29 cellular contexts compared by ENCODE assay signal in genomic region chr2:47838249-47838648, GRCh38.
"Had no signal": no experiment of that assay in that cellular context is flagged by ENCODE, and none has a peak within 500 bp of the region (broad histone marks: within the 10 kb centered on the region; RNA-seq: fewer than 3 reads in every experiment).

No MANE protein-coding gene starts in this region.

- H3K9me3 Mint-ChIP-seq: activated CD4-positive, alpha-beta memory T cell treated with anti-CD3 and anti-CD28 coated beads, Interleukin-2, amount 10 ng/mL, durations not matched to agents 7 days and 5 days; activated CD4-positive, alpha-beta T cell treated with anti-CD3 and anti-CD28 coated beads, Interleukin-2, amount 10 ng/mL, durations not matched to agents 7 days and 5 days; activated naive CD4-positive, alpha-beta T cell treated with anti-CD3 and anti-CD28 coated beads, Interleukin-2, amount 10 ng/mL, durations not matched to agents 7 days and 5 days; activated naive CD4-positive, alpha-beta T cell treated with anti-CD3 and anti-CD28 coated beads, Interleukin-2, amount 50 U/mL, for 72 hours; activated naive CD8-positive, alpha-beta T cell treated with anti-CD3 and anti-CD28 coated beads, Interleukin-2, amount 10 ng/mL, durations not matched to agents 7 days and 5 days; activated T-cell treated with anti-CD3 and anti-CD28 coated beads, Interleukin-2, amount 50 U/mL, for 24 hours; activated T-cell treated with anti-CD3 and anti-CD28 coated beads, Interleukin-2, amount 50 U/mL, for 72 hours; brain had no signal

- H3K27ac Mint-ChIP-seq: activated CD4-positive, alpha-beta memory T cell treated with anti-CD3 and anti-CD28 coated beads, Interleukin-2, amount 10 ng/mL, durations not matched to agents 7 days and 5 days; activated CD4-positive, alpha-beta T cell treated with anti-CD3 and anti-CD28 coated beads, Interleukin-2, amount 10 ng/mL, durations not matched to agents 7 days and 5 days; activated naive CD4-positive, alpha-beta T cell treated with anti-CD3 and anti-CD28 coated beads, Interleukin-2, amount 10 ng/mL, durations not matched to agents 7 days and 5 days; activated naive CD4-positive, alpha-beta T cell treated with anti-CD3 and anti-CD28 coated beads, Interleukin-2, amount 50 U/mL, for 72 hours; activated naive CD8-positive, alpha-beta T cell treated with anti-CD3 and anti-CD28 coated beads, Interleukin-2, amount 10 ng/mL, durations not matched to agents 7 days and 5 days; activated T-cell treated with anti-CD3 and anti-CD28 coated beads, Interleukin-2, amount 50 U/mL, for 72 hours had no signal

- FAIRE-seq: endometrium, endothelial cell of umbilical vein had no signal

- H3K4me3 Mint-ChIP-seq: activated CD4-positive, alpha-beta memory T cell treated with anti-CD3 and anti-CD28 coated beads, Interleukin-2, amount 10 ng/mL, durations not matched to agents 7 days and 5 days; activated CD4-positive, alpha-beta T cell treated with anti-CD3 and anti-CD28 coated beads, Interleukin-2, amount 10 ng/mL, durations not matched to agents 7 days and 5 days; activated naive CD4-positive, alpha-beta T cell treated with anti-CD3 and anti-CD28 coated beads, Interleukin-2, amount 10 ng/mL, durations not matched to agents 7 days and 5 days; activated naive CD8-positive, alpha-beta T cell treated with anti-CD3 and anti-CD28 coated beads, Interleukin-2, amount 10 ng/mL, durations not matched to agents 7 days and 5 days; activated T-cell treated with anti-CD3 and anti-CD28 coated beads, Interleukin-2, amount 50 U/mL, for 24 hours; activated T-cell treated with anti-CD3 and anti-CD28 coated beads, Interleukin-2, amount 50 U/mL, for 72 hours; brain had no signal

- H3K36me3 ChIP-seq: breast epithelium had no signal

- H3K27me3 Mint-ChIP-seq: activated CD4-positive, alpha-beta memory T cell treated with anti-CD3 and anti-CD28 coated beads, Interleukin-2, amount 10 ng/mL, durations not matched to agents 7 days and 5 days; activated CD4-positive, alpha-beta T cell treated with anti-CD3 and anti-CD28 coated beads, Interleukin-2, amount 10 ng/mL, durations not matched to agents 7 days and 5 days; activated naive CD4-positive, alpha-beta T cell treated with anti-CD3 and anti-CD28 coated beads, Interleukin-2, amount 10 ng/mL, durations not matched to agents 7 days and 5 days; activated naive CD8-positive, alpha-beta T cell treated with anti-CD3 and anti-CD28 coated beads, Interleukin-2, amount 10 ng/mL, durations not matched to agents 7 days and 5 days; activated T-cell treated with anti-CD3 and anti-CD28 coated beads, Interleukin-2, amount 50 U/mL, for 24 hours; brain had no signal

- H3K27ac ChIP-seq: ascending aorta, breast epithelium, colonic mucosa, epithelial cell of prostate, esophagus squamous epithelium, gastroesophageal sphincter had no signal

- H3K4me3 ChIP-seq: ascending aorta, breast epithelium, cardiac muscle cell, colonic mucosa, esophagus squamous epithelium, gastroesophageal sphincter had no signal

- H3K27me3 ChIP-seq: ascending aorta, breast epithelium, cardiac muscle cell, colonic mucosa, esophagus squamous epithelium, gastroesophageal sphincter had no signal

- DNase-seq: activated CD4-positive, alpha-beta memory T cell treated with anti-CD3 and anti-CD28 coated beads, Interleukin-2, amount 10 ng/mL, durations not matched to agents 7 days and 5 days; activated CD4-positive, alpha-beta T cell treated with anti-CD3 and anti-CD28 coated beads for 1 hour; activated CD4-positive, alpha-beta T cell treated with anti-CD3 and anti-CD28 coated beads for 4 hours; activated CD4-positive, alpha-beta T cell treated with anti-CD3 and anti-CD28 coated beads, Interleukin-2, amount 10 ng/mL, durations not matched to agents 7 days and 5 days; activated CD4-positive, alpha-beta T cell treated with anti-CD3 and anti-CD28 coated beads, Interleukin-2, amount 50 U/mL, for 4 hours; activated CD8-positive, alpha-beta memory T cell treated with anti-CD3 and anti-CD28 coated beads, Interleukin-2, amount 50 U/mL, for 48 hours; activated gamma-delta T cell; activated naive CD4-positive, alpha-beta T cell; activated naive CD4-positive, alpha-beta T cell treated with anti-CD3 and anti-CD28 coated beads, Interleukin-2, amount 10 ng/mL, durations not matched to agents 7 days and 5 days; activated naive CD8-positive, alpha-beta T cell treated with anti-CD3 and anti-CD28 coated beads, Interleukin-2, amount 10 ng/mL, durations not matched to agents 7 days and 5 days; activated T-cell treated with anti-CD3 and anti-CD28 coated beads for 4 hours; activated T-cell treated with anti-CD3 and anti-CD28 coated beads, Interleukin-2, amount 50 U/mL, for 24 hours; activated T-cell treated with anti-CD3 and anti-CD28 coated beads, Interleukin-2, amount 50 U/mL, for 72 hours; central memory CD4-positive, alpha-beta T cell; cerebellar nuclear complex; colonic mucosa; effector CD8-positive, alpha-beta T cell; esophagus squamous epithelium; foreskin melanocyte; T-helper 2 cell had no signal

- H3K4me1 ChIP-seq: breast epithelium, colonic mucosa had no signal

- ATAC-seq: activated naive CD4-positive, alpha-beta T cell treated with anti-CD3 and anti-CD28 coated beads, Interleukin-2, amount 50 U/mL, for 72 hours; activated T-cell treated with anti-CD3 and anti-CD28 coated beads, Interleukin-2, amount 50 U/mL, for 72 hours; gastroesophageal sphincter had no signal

- H3K9me3 ChIP-seq: ascending aorta, breast epithelium, colonic mucosa, esophagus squamous epithelium, gastroesophageal sphincter had no signal
